Comparison of ENCODE assay signal across 8 cellular contexts in the genomic region with DNA sequence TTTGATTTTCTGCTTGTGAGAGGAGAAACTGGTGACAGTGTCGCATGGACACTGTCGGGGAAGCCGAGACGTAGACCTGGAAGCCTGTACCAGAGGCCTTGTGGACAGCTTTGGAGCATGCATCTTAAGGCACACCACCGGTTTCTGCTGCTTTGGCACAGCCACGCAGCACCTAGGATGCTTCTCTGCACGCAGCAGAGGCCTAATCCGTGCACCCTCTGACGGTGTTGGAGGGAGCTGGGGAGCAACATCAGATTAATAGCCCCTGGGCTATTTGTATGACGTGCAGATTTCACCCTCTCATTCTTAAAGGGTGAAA. TPM values are rescaled to one million over a fixed set of nuclear protein-coding genes. Genes with fewer than 3 reads are reported as not detected.
A peak's percentile ranks its signal among the peaks of the same experiment; 100 is the strongest.
DNase-seq lines count a peak whose midpoint lies in the region; ATAC-seq, FAIRE-seq and TF ChIP-seq lines count a peak whose summit lies in the region.

No MANE protein-coding gene starts in this region.

- FAIRE-seq in frontal cortex (lab: Jason Lieb, UNC) = no peak

- no peaks in the 10 kb centered on the region for H3K36me3 Mint-ChIP-seq in activated CD4-positive, alpha-beta T cell treated with anti-CD3 and anti-CD28 coated beads, Interleukin-2, amount 10 ng/mL, durations not matched to agents 24 days and 14 days (ENCODE audit: low read depth)

- H3K79me2 ChIP-seq in PC-9 (ENCODE audit: low read depth) = peaks cover 19% of the 10 kb centered on the region; the same call in 1 of the 2 replicates

- peak overlapping the region; percentile 37 for H3K27ac Mint-ChIP-seq in activated CD4-positive, alpha-beta T cell treated with anti-CD3 and anti-CD28 coated beads, Interleukin-2, amount 10 ng/mL, durations not matched to agents 24 days and 14 days

- BruUV-seq in PC-9 (replicated peaks; lab: Mats Ljungman, UMichigan) = TSS peak; percentile 20

- DNase-seq in activated CD4-positive, alpha-beta T cell treated with anti-CD3 and anti-CD28 coated beads, Interleukin-2, amount 10 ng/mL, durations not matched to agents 24 days and 14 days = peak; percentile 63
- DNase-seq in activated CD4-positive, alpha-beta T cell treated with anti-CD3 and anti-CD28 coated beads for 1 hour = no peak
- DNase-seq in PC-9 (peak in 1 of 2 experiments; percentile 63), ovary (peak in 1 of 5 donors; percentile 24), lower leg skin (ENCODE audit: low spot score in 2 of 2) (no peak), frontal cortex (ENCODE audit: low spot score in 2 of 2) (no peak)

- H2AFZ ChIP-seq in PC-9 = peak overlapping the region; percentile 87

- H3K9me2 ChIP-seq in PC-9 (ENCODE audit: insufficient read depth) = no peaks in the 10 kb centered on the region

- H4K20me1 ChIP-seq in PC-9 (ENCODE audit: insufficient read depth) = no peaks in the 10 kb centered on the region

- H3K4me3 Mint-ChIP-seq in activated CD4-positive, alpha-beta T cell treated with anti-CD3 and anti-CD28 coated beads, Interleukin-2, amount 10 ng/mL, durations not matched to agents 24 days and 14 days = peak overlapping the region; percentile 91

- H3K4me2 ChIP-seq in PC-9 = peak overlapping the region; percentile 84

- CTCF ChIA-PET in PC-9 (lab: Charles Lee) = interaction anchor here (0.6 to 1.2 kb wide), 5 partner anchors 141 to 531 kb away, joined by 3 to 9 read pairs (median 5); no protein-coding TSS in a partner anchor

- H3K9me3 Mint-ChIP-seq in activated CD4-positive, alpha-beta T cell treated with anti-CD3 and anti-CD28 coated beads, Interleukin-2, amount 10 ng/mL, durations not matched to agents 24 days and 14 days = no peaks in the 10 kb centered on the region

- intact Hi-C loops in activated CD4-positive, alpha-beta T cell treated with anti-CD3 and anti-CD28 coated beads, Interleukin-2, amount 10 ng/mL, durations not matched to agents 24 days and 14 days (cut with micrococcal nuclease) = loop anchor here (5.0 kb wide), 1 partner anchor 824 kb away; the partner anchor contains the start of gene AXDND1
- intact Hi-C loops in PC-9 (cut with micrococcal nuclease; ENCODE audit: unreplicated experiment) (loop anchor here (2.0 to 5.0 kb wide), 6 partner anchors 142 to 752 kb away; no protein-coding TSS in a partner anchor), ovary (cut with DNase I) (loop anchor here (2.0 to 5.0 kb wide), 5 partner anchors 209 to 464 kb away; no protein-coding TSS in a partner anchor), lower leg skin (cut with DNase I; ENCODE audit: low total_unique reads) (loop anchor here (5.0 kb wide), 1 partner anchor 459 kb away; no protein-coding TSS in a partner anchor)

- TF ChIP-seq EP300 in ovary (IDR thresholded peaks at IDR 0.05) = no peak

- H3K27me3 ChIP-seq in PC-9 (ENCODE audit: insufficient read depth, low read depth) = no peaks in the 10 kb centered on the region
- H3K27me3 ChIP-seq in esophagus (ENCODE audit: control insufficient read depth in 1 of 2, insufficient read depth in 2 of 2, low read length in 2 of 2) = no peaks in the 10 kb centered on the region
- no peaks in the 10 kb centered on the region for H3K27me3 ChIP-seq in ovary

- H3K27ac ChIP-seq in PC-9 = peak overlapping the region; percentile 58; the same call in 1 of the 2 replicates
- H3K27ac ChIP-seq in esophagus (ENCODE audit: low read depth in 2 of 2, low read length in 1 of 2) = peak overlapping the region; percentile 35 to 81
- no peak overlapping the region for H3K27ac ChIP-seq in ovary

- no peaks in the 10 kb centered on the region for H3K27me3 Mint-ChIP-seq in activated CD4-positive, alpha-beta T cell treated with anti-CD3 and anti-CD28 coated beads, Interleukin-2, amount 10 ng/mL, durations not matched to agents 24 days and 14 days

- H3K4me1 ChIP-seq in PC-9 (replicated peaks; ENCODE audit: insufficient read depth) = peaks cover 47% of the 10 kb centered on the region
- peaks cover 0 to 16% of the 10 kb centered on the region in 2 donors for H3K4me1 ChIP-seq in esophagus (ENCODE audit: control insufficient read depth in 2 of 2, insufficient read depth in 2 of 2, low read length in 1 of 2)
- no peaks in the 10 kb centered on the region for H3K4me1 ChIP-seq in ovary (ENCODE audit: insufficient read depth)

- POLR2A ChIA-PET in PC-9 (lab: Charles Lee; ENCODE audit: unreplicated experiment) = interaction anchor here (0.7 kb wide), 1 partner anchor 183 kb away, joined by 19 read pairs; no protein-coding TSS in a partner anchor

- no peak for TF ChIP-seq POLR2A in ovary (IDR thresholded peaks at IDR 0.05)
- TF ChIP-seq POLR2A in lower leg skin (IDR thresholded peaks at IDR 0.05) = no peak

- no peaks in the 10 kb centered on the region for H3K36me3 ChIP-seq in PC-9 (ENCODE audit: low read depth)
- peaks cover 0 to 3% of the 10 kb centered on the region in 2 donors for H3K36me3 ChIP-seq in esophagus (ENCODE audit: control insufficient read depth in 2 of 2, insufficient read depth in 2 of 2, low read length in 1 of 2)
- no peaks in the 10 kb centered on the region for H3K36me3 ChIP-seq in ovary

- H3K4me3 ChIP-seq in PC-9 (peak overlapping the region; percentile 67), esophagus (ENCODE audit: low read depth in 1 of 2, low read length in 2 of 2) (peak overlapping the region; percentile 69 to 76), ovary (peak overlapping the region; percentile 81), lower leg skin (ENCODE audit: low read depth, poor library complexity, severe bottlenecking) (no peak overlapping the region)

- no peak for TF ChIP-seq CTCF in PC-9 (conservative IDR thresholded peaks at IDR 0.05)
- TF ChIP-seq CTCF in ovary (IDR thresholded peaks at IDR 0.05) = no peak
- TF ChIP-seq CTCF in lower leg skin (IDR thresholded peaks at IDR 0.05) = no peak

- ATAC-seq in HG02678 (IDR thresholded peaks at IDR 0.05; ENCODE audit: unreplicated experiment) = peak; percentile 39

- H3K9me3 ChIP-seq in PC-9 (ENCODE audit: insufficient read depth, low read depth) = 0 out of 2 replicates have a peak, but pooled peaks cover 4% of the 10 kb centered on the region
- H3K9me3 ChIP-seq in esophagus (ENCODE audit: control insufficient read depth in 2 of 2, insufficient read depth in 1 of 2, low read depth in 1 of 2, low read length in 1 of 2) = no peaks in the 10 kb centered on the region
- H3K9me3 ChIP-seq in ovary = no peaks in the 10 kb centered on the region

- H3K4me1 Mint-ChIP-seq in activated CD4-positive, alpha-beta T cell treated with anti-CD3 and anti-CD28 coated beads, Interleukin-2, amount 10 ng/mL, durations not matched to agents 24 days and 14 days = no peaks in the 10 kb centered on the region

- 16 to 17% methylated on average over 10 of the region's 10 CpGs for WGBS in esophagus, 2 donors
- 12 to 17% (median 12%) methylated on average over 10 of the region's 10 CpGs for WGBS in ovary, 3 donors
- WGBS in lower leg skin, 2 donors = 12 to 18% methylated on average over 10 of the region's 10 CpGs

- H3F3A ChIP-seq in PC-9 (ENCODE audit: insufficient read depth, low read depth) = peaks cover 33% of the 10 kb centered on the region

RNA-seq across cellular contexts. Expression of gene TEX35, which starts 30.3 kb away (rescaled TPM):
- total RNA-seq in activated CD4-positive, alpha-beta T cell treated with anti-CD3 and anti-CD28 coated beads, Interleukin-2, amount 10 ng/mL, durations not matched to agents 24 days and 14 days = not detected in 2 replicates
- total RNA-seq in PC-9 (2021) = not detected in 2 replicates
- polyA plus RNA-seq in esophagus = under 1 TPM; 0.11 to 0.39 TPM
- not detected for total RNA-seq in ovary
- polyA plus RNA-seq in ovary = not detected
- total RNA-seq in lower leg skin = 1 to 10 TPM in 1 of 4 donors, not detected in 3; 1.4 TPM
- total RNA-seq in frontal cortex = not detected

RNA-seq across cellular contexts. Expression of gene CLEC20A, which starts 46.5 kb away (rescaled TPM):
- not detected in 2 replicates for total RNA-seq in activated CD4-positive, alpha-beta T cell treated with anti-CD3 and anti-CD28 coated beads, Interleukin-2, amount 10 ng/mL, durations not matched to agents 24 days and 14 days
- total RNA-seq in PC-9 (2021) = not detected in 2 replicates
- polyA plus RNA-seq in esophagus = not detected
- total RNA-seq in ovary = not detected
- polyA plus RNA-seq in ovary = not detected
- total RNA-seq in lower leg skin = not detected
- total RNA-seq in frontal cortex = not detected

Comparison
In these comparisons a context has a peak if more than half of its experiments do, and no peak if none do; other contexts are left out.
1. H3K27ac ChIP-seq: peak in PC-9 (single experiment) and esophagus (2 of 2); none in ovary (0 of 2).